8 cellular contexts compared by ENCODE assay signal in the genomic region with DNA sequence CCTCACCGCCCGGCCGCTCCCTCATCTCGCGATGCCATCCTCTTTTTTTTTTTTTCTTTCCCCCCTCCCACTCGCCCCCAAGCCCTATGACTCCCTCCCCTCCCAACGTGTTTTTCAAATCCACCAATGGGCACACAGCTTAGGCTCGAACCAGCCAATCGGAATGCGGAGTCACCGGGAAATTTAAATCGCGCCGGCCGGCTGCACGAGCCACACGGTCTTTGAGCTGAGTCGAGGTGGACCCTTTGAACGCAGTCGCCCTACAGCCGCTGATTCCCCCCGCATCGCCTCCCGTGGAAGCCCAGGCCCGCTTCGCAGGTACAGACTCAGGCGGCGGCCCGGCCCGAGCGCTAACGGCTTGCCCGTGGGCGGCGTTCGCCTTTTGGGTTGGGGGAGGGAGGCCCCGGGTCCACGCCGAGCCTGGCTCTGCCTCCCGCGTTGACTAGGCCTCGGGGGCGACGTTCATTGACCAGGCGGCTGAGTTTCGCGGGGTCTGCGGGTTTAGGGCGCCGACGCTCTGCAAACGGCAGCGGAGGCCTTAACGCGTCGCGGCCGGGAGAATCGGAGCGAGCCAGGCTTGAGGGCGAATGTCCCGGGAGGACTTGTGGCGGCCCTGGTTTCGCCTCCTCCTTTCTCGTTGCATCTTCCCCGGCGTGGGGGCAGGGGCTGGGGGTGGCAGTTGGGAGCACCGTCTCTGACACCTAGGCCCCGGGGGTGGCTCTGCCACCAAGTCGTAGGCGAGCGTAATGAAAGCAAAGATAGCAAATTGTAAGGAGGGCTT. TPM values are rescaled to one million over a fixed set of nuclear protein-coding genes. Genes with fewer than 3 reads are reported as not detected.
DNase-seq lines count a peak whose midpoint lies in the region; ATAC-seq and TF ChIP-seq lines count a peak whose summit lies in the region.

A gene (plus strand): TSS at position 213 of the 781 bp plus-strand sequence. CDS start 1,398 bp downstream, outside the sequence.

- intact Hi-C loops in natural killer cell (cut with micrococcal nuclease) = loop anchor here (1.0 kb wide), 1 partner anchor 15 kb away; no protein-coding TSS in a partner anchor

- DNase-seq in ELR (ENCODE audit: low read depth) (peak; percentile 99), H9 (peak; percentile 98), M059J (ENCODE audit: low read depth) (peak; percentile 96), fibroblast of pulmonary artery (ENCODE audit: low read depth) (peak; percentile 99), natural killer cell (peak; percentile 88)
- peak; percentile 84 for DNase-seq in activated T-helper 9 cell treated with anti-CD3 and anti-CD28 coated beads, Interleukin-2, amount 50 U/mL, for 16 hours (ENCODE audit: low read depth)
- peak; percentile 85 to 94 (median 92) for DNase-seq in stimulated activated naive CD4-positive, alpha-beta T cell (lab: John Stamatoyannopoulos, UW)

- peak within 1 kb of the TSS; percentile 92 to 99 (median 97) for H3K27ac Mint-ChIP-seq in H9
- H3K27ac Mint-ChIP-seq in natural killer cell = peak within 1 kb of the TSS; percentile 88 to 90

- peak; percentile 93 for TF ChIP-seq POLR2A in Raji (IDR thresholded peaks at IDR 0.05; ENCODE audit: insufficient read depth, low read depth, low read length)

- peak within 1 kb of the TSS; percentile 72 for H3K9ac ChIP-seq in H9 (ENCODE audit: extremely low read depth, insufficient read length, low read length)

- H3K14ac ChIP-seq in H9 (ENCODE audit: insufficient read depth, low read length) = peak within 1 kb of the TSS; percentile 73

- H2BK15ac ChIP-seq in H9 (ENCODE audit: low read depth, low read length) = no peak within 1 kb of the TSS

- no peak within 1 kb of the TSS for H4K8ac ChIP-seq in H9 (replicated peaks; ENCODE audit: insufficient read length, low read depth, low read length)

- peak within 1 kb of the TSS; percentile 89 for H3K27ac ChIP-seq in H9 (ENCODE audit: insufficient read length, low read depth, low read length)

- H3K23ac ChIP-seq in H9 (ENCODE audit: insufficient read length, low read depth, low read length) = no peak within 1 kb of the TSS

- H3K56ac ChIP-seq in H9 (ENCODE audit: insufficient read length, low read depth, low read length) = no peak within 1 kb of the TSS

- H3K36me3 Mint-ChIP-seq in H9 (ENCODE audit: insufficient read depth in 1 of 3, low read depth in 3 of 3) = peaks cover 41 to 49% (median 46%) of the 10 kb centered on the region in 3 experiments
- H3K36me3 Mint-ChIP-seq in natural killer cell = no peaks in the 10 kb centered on the region

- no peaks in the 10 kb centered on the region for H3K79me1 ChIP-seq in H9 (ENCODE audit: insufficient read depth, low read depth, low read length, poor library complexity, severe bottlenecking)

- H2BK5ac ChIP-seq in H9 (ENCODE audit: insufficient read length, low read length) = no peak within 1 kb of the TSS

- H3K4me3 ChIP-seq in fibroblast of pulmonary artery (replicated peaks; ENCODE audit: low read depth, low read length) = peak within 1 kb of the TSS; percentile 93

- peak within 1 kb of the TSS; percentile 3 for H2BK120ac ChIP-seq in H9 (ENCODE audit: low read depth, low read length, poor library complexity, severe bottlenecking)

- H3K4me3 Mint-ChIP-seq in H9 (peak within 1 kb of the TSS; percentile 97 to 99), natural killer cell (peak within 1 kb of the TSS; percentile 93)

- no peak within 1 kb of the TSS for H4K91ac ChIP-seq in H9 (ENCODE audit: insufficient read length, low read depth, low read length)

- H2AK5ac ChIP-seq in H9 (ENCODE audit: insufficient read length, low read length) = no peak within 1 kb of the TSS

- no peaks in the 10 kb centered on the region for H3K23me2 ChIP-seq in H9 (ENCODE audit: insufficient read length, low read depth, low read length, poor library complexity, severe bottlenecking)

- no CpG with 5 or more reads among the region's 72 CpGs for WGBS in H9 (ENCODE audit: extremely low coverage, insufficient read length, low lambda C conversion rate)

- H2BK12ac ChIP-seq in H9 (ENCODE audit: insufficient read length, low read depth, low read length) = no peak within 1 kb of the TSS

- H2BK20ac ChIP-seq in H9 (ENCODE audit: low read depth, low read length, poor library complexity, severe bottlenecking) = no peak within 1 kb of the TSS

- peak within 1 kb of the TSS; percentile 89 for H3K4me2 ChIP-seq in H9 (ENCODE audit: insufficient read depth, insufficient read length, low read length)

- no peak within 1 kb of the TSS for H2AFZ ChIP-seq in H9 (ENCODE audit: low read length)

- no peak for TF ChIP-seq CTCF in H9 (conservative IDR thresholded peaks at IDR 0.05)
- TF ChIP-seq CTCF in fibroblast of pulmonary artery (IDR thresholded peaks at IDR 0.05; ENCODE audit: low read length, missing control alignments) = no peak
- TF ChIP-seq CTCF in natural killer cell (IDR thresholded peaks at IDR 0.05) = no peak

- H4K20me1 ChIP-seq in H9 (ENCODE audit: control insufficient read depth, insufficient read depth, insufficient read length) = no peaks in the 10 kb centered on the region

- peak; percentile 86 to 96 (median 89) for ATAC-seq in natural killer cell

- H3K27me3 Mint-ChIP-seq in H9 (ENCODE audit: low read depth) = no peaks in the 10 kb centered on the region
- H3K27me3 Mint-ChIP-seq in natural killer cell (ENCODE audit: low read depth in 2 of 2) = no peaks in the 10 kb centered on the region

- H3K9me3 ChIP-seq in H9 (ENCODE audit: control insufficient read depth, low read depth, low read length) = no peaks in the 10 kb centered on the region

- no peak within 1 kb of the TSS for H3T11ph ChIP-seq in H9 (ENCODE audit: low read length)

- H3K4me1 Mint-ChIP-seq in H9 (peaks cover 31 to 42% of the 10 kb centered on the region in 2 experiments), natural killer cell (peaks cover 8 to 13% of the 10 kb centered on the region in 2 donors)

- no peaks in the 10 kb centered on the region for H3K27me3 ChIP-seq in H9 (ENCODE audit: insufficient read depth, low read length)

- no peaks in the 10 kb centered on the region for H3K4me1 ChIP-seq in H9 (ENCODE audit: insufficient read depth, low read length)

- H3K18ac ChIP-seq in H9 (ENCODE audit: insufficient read length, low read depth, low read length) = peak within 1 kb of the TSS; percentile 98

- H3K9me3 Mint-ChIP-seq in H9 (peaks cover 0 to 3% of the 10 kb centered on the region in 2 experiments; a peak in 1 of 5 replicates), natural killer cell (no peaks in the 10 kb centered on the region)

- H3K79me2 ChIP-seq in H9 (ENCODE audit: insufficient read depth, low read length) = peaks cover 18% of the 10 kb centered on the region

- 0 out of 2 replicates have a peak within 1 kb of the TSS, but pooled peaks have one; percentile 25 for H3K4ac ChIP-seq in H9 (ENCODE audit: low read depth, low read length)

- H4K5ac ChIP-seq in H9 (ENCODE audit: insufficient read length, low read depth, low read length) = no peak within 1 kb of the TSS

RNA-seq across cellular contexts. Expression of the gene that starts here (rescaled TPM):
- total RNA-seq in H9 (2021) (432 and 437 TPM in 2 replicates), natural killer cell (10 to 100 TPM; 45.1 to 52.8 (median 49.3) TPM)
- total RNA-seq in M059J (2014; rRNA removed; shearing (Covaris generic)) = 188 and 239 TPM in 2 replicates

Comparison
In these comparisons a context has a peak if more than half of its experiments do, and no peak if none do; other contexts are left out.
1. Peak in every context shown above with its lines: DNase-seq, ATAC-seq, H3K4me3 ChIP-seq and H3K27ac ChIP-seq.